17 cellular contexts compared by ENCODE assay signal in genomic region chr2:167827352-167828097, GRCh38.
"Had no signal": no experiment of that assay in that cellular context is flagged by ENCODE, and none has a peak within 500 bp of the region (broad histone marks: within the 10 kb centered on the region; RNA-seq: fewer than 3 reads in every experiment).

No MANE protein-coding gene starts in this region.

- H3K4me3 ChIP-seq: breast epithelium, skin epidermis, suprapubic skin had no signal

- ATAC-seq: stimulated activated naive CD8-positive, alpha-beta T cell treated with anti-CD3 and anti-CD28 coated beads, Interleukin-15, Interleukin-2, amounts not matched to agents 100 U/mL and 50 U/mL, for 24 hours; T-cell had no signal

- H3K36me3 ChIP-seq: breast epithelium, suprapubic skin had no signal

- H3K27ac ChIP-seq: breast epithelium, parathyroid adenoma, skin epidermis, suprapubic skin had no signal

- H3K27me3 ChIP-seq: breast epithelium, suprapubic skin had no signal

- H3K4me1 ChIP-seq: breast epithelium, parathyroid adenoma, suprapubic skin had no signal

- DNase-seq: activated CD4-positive, CD25-positive, alpha-beta regulatory T cell treated with anti-CD3 and anti-CD28 coated beads, Interleukin-2, amount 50 U/mL, for 72 hours; anterior cingulate cortex; cerebellar nuclear complex; effector CD8-positive, alpha-beta T cell; foreskin fibroblast; head of caudate nucleus; immature natural killer cell; stimulated activated CD4-positive, alpha-beta T cell treated with anti-CD3 and anti-CD28 coated beads, Interleukin-4, amount 100 ng/mL, for 4 hours; stimulated activated CD8-positive, alpha-beta memory T cell treated with anti-CD3 and anti-CD28 coated beads, Interleukin-4, amount 100 ng/mL, for 48 hours; stimulated activated naive CD8-positive, alpha-beta T cell treated with anti-CD3 and anti-CD28 coated beads, Interleukin-15, Interleukin-2, amounts not matched to agents 100 U/mL and 50 U/mL, for 24 hours; T-cell; T-helper 9 cell; trophoblast cell had no signal

- H3K9me3 ChIP-seq: breast epithelium, suprapubic skin had no signal
